1 cellular context compared by ENCODE assay signal in the genomic region with DNA sequence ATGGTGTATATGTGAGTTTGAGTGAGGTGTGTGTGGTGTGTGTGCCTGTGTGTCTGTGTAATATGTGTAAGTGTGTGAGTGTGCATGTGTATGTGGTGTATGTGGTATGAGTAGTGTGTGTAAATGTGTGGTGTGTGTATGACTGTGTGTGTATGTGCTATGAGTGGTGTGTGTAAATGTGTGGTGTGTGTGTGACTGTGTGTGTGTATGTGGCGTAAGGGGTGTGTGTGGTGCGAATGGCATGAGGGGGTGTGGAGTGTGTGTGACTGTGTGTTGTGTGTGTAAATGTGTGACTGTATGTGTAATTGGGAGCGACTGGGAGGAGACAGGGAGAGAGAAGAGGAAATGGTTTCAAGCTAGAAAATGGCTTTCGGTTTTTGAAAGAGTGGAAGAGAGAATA.
A peak's percentile ranks its signal among the peaks of the same experiment; 100 is the strongest.
TF ChIP-seq lines count a peak whose summit lies in the region.

No MANE protein-coding gene starts in this region.

TF ChIP-seq in HEK293, 187 proteins besides CTCF, POLR2A, EP300 and RAD21 (continued from another document):
- TF ChIP-seq, protein P1, sequence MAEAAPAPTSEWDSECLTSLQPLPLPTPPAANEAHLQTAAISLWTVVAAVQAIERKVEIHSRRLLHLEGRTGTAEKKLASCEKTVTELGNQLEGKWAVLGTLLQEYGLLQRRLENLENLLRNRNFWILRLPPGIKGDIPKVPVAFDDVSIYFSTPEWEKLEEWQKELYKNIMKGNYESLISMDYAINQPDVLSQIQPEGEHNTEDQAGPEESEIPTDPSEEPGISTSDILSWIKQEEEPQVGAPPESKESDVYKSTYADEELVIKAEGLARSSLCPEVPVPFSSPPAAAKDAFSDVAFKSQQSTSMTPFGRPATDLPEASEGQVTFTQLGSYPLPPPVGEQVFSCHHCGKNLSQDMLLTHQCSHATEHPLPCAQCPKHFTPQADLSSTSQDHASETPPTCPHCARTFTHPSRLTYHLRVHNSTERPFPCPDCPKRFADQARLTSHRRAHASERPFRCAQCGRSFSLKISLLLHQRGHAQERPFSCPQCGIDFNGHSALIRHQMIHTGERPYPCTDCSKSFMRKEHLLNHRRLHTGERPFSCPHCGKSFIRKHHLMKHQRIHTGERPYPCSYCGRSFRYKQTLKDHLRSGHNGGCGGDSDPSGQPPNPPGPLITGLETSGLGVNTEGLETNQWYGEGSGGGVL (tag by site-specific recombination; IDR thresholded peaks at IDR 0.05) = peak; percentile 17; the same call in 1 of the 2 replicates
- TF ChIP-seq, protein P2, sequence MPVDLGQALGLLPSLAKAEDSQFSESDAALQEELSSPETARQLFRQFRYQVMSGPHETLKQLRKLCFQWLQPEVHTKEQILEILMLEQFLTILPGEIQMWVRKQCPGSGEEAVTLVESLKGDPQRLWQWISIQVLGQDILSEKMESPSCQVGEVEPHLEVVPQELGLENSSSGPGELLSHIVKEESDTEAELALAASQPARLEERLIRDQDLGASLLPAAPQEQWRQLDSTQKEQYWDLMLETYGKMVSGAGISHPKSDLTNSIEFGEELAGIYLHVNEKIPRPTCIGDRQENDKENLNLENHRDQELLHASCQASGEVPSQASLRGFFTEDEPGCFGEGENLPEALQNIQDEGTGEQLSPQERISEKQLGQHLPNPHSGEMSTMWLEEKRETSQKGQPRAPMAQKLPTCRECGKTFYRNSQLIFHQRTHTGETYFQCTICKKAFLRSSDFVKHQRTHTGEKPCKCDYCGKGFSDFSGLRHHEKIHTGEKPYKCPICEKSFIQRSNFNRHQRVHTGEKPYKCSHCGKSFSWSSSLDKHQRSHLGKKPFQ (tag by site-specific recombination; IDR thresholded peaks at IDR 0.05) = peak; percentile 52; the same call in 1 of the 2 replicates
- peak; percentile 30; the same call in 1 of the 2 replicates for TF ChIP-seq ZNF777 (tag by site-specific recombination; IDR thresholded peaks at IDR 0.05; ENCODE audit: borderline replicate concordance)
- TF ChIP-seq, protein P3, sequence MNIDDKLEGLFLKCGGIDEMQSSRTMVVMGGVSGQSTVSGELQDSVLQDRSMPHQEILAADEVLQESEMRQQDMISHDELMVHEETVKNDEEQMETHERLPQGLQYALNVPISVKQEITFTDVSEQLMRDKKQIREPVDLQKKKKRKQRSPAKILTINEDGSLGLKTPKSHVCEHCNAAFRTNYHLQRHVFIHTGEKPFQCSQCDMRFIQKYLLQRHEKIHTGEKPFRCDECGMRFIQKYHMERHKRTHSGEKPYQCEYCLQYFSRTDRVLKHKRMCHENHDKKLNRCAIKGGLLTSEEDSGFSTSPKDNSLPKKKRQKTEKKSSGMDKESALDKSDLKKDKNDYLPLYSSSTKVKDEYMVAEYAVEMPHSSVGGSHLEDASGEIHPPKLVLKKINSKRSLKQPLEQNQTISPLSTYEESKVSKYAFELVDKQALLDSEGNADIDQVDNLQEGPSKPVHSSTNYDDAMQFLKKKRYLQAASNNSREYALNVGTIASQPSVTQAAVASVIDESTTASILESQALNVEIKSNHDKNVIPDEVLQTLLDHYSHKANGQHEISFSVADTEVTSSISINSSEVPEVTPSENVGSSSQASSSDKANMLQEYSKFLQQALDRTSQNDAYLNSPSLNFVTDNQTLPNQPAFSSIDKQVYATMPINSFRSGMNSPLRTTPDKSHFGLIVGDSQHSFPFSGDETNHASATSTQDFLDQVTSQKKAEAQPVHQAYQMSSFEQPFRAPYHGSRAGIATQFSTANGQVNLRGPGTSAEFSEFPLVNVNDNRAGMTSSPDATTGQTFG (tag by site-specific recombination; IDR thresholded peaks at IDR 0.05; ENCODE audit: borderline replicate concordance) = 0 out of 2 replicates have a peak, but pooled peaks have one; percentile 53
- 0 out of 2 replicates have a peak, but pooled peaks have one; percentile 50 for TF ChIP-seq ZNF248 (tag by site-specific recombination; IDR thresholded peaks at IDR 0.05)
- no peak for TF ChIP-seq ZNF292 (tag by site-specific recombination; IDR thresholded peaks at IDR 0.05; ENCODE audit: borderline replicate concordance, low read depth)
- TF ChIP-seq ZNF501 (tag by site-specific recombination; IDR thresholded peaks at IDR 0.05) = no peak
- TF ChIP-seq OSR2 (tag by site-specific recombination; IDR thresholded peaks at IDR 0.05) = no peak
- TF ChIP-seq ZNF670 (tag by site-specific recombination; IDR thresholded peaks at IDR 0.05; ENCODE audit: low read depth) = no peak
- TF ChIP-seq, protein P4, sequence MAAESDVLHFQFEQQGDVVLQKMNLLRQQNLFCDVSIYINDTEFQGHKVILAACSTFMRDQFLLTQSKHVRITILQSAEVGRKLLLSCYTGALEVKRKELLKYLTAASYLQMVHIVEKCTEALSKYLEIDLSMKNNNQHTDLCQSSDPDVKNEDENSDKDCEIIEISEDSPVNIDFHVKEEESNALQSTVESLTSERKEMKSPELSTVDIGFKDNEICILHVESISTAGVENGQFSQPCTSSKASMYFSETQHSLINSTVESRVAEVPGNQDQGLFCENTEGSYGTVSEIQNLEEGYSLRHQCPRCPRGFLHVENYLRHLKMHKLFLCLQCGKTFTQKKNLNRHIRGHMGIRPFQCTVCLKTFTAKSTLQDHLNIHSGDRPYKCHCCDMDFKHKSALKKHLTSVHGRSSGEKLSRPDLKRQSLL (tag by site-specific recombination; IDR thresholded peaks at IDR 0.05) = no peak
- TF ChIP-seq GLI4 (tag by site-specific recombination; IDR thresholded peaks at IDR 0.05) = peak; percentile 50; the same call in 1 of the 2 replicates
- peak; percentile 32; the same call in 1 of the 2 replicates for TF ChIP-seq YY2 (tag by site-specific recombination; IDR thresholded peaks at IDR 0.05)
- TF ChIP-seq, protein P5, sequence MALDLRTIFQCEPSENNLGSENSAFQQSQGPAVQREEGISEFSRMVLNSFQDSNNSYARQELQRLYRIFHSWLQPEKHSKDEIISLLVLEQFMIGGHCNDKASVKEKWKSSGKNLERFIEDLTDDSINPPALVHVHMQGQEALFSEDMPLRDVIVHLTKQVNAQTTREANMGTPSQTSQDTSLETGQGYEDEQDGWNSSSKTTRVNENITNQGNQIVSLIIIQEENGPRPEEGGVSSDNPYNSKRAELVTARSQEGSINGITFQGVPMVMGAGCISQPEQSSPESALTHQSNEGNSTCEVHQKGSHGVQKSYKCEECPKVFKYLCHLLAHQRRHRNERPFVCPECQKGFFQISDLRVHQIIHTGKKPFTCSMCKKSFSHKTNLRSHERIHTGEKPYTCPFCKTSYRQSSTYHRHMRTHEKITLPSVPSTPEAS (tag by site-specific recombination; IDR thresholded peaks at IDR 0.05) = peak; percentile 95
- TF ChIP-seq ZNF239 (tag by site-specific recombination; IDR thresholded peaks at IDR 0.05) = 0 out of 2 replicates have a peak, but pooled peaks have one; percentile 36
- peak; percentile 53; the same call in 1 of the 2 replicates for TF ChIP-seq ZNF133 (tag by site-specific recombination; IDR thresholded peaks at IDR 0.05)
